Comparison of ENCODE assay signal across 15 cellular contexts in genomic region chr9:71326360-71326759, GRCh38.
DNase-seq lines count a peak whose midpoint lies in the region; ATAC-seq, FAIRE-seq and TF ChIP-seq lines count a peak whose summit lies in the region.
"Had no signal": no experiment of that assay in that cellular context is flagged by ENCODE, and none has a peak within 500 bp of the region (broad histone marks: within the 10 kb centered on the region; RNA-seq: fewer than 3 reads in every experiment).

No MANE protein-coding gene starts in this region.

- H3K9me3 ChIP-seq in mammary epithelial cell (replicated peaks; ENCODE audit: insufficient read depth, low read length) (no peaks in the 10 kb centered on the region), breast epithelium (no peaks in the 10 kb centered on the region), RWPE2 (ENCODE audit: severe bottlenecking) (no peaks in the 10 kb centered on the region), keratinocyte (ENCODE audit: control insufficient read depth, low read depth, low read length) (no peaks in the 10 kb centered on the region)
- H3K9me3 ChIP-seq: Caco-2 had no signal

- WGBS in mammary epithelial cell (ENCODE audit: low coverage, missing lambda C conversion rate), result 27% methylated on average over 1 of the region's 1 CpG

- BruUV-seq in mammary epithelial cell (replicated peaks; lab: Mats Ljungman, UMichigan), result no TSS peak

- FAIRE-seq in keratinocyte (lab: Jason Lieb, UNC), result peak; percentile 87
- FAIRE-seq: GM18507, H54 had no signal

- no peak for TF ChIP-seq POLR2A in breast epithelium (IDR thresholded peaks at IDR 0.05)

- H3K4me2 ChIP-seq in mammary epithelial cell (ENCODE audit: insufficient read depth, low read depth, low read length) (no peak overlapping the region), keratinocyte (ENCODE audit: control insufficient read depth, extremely low read depth, insufficient read depth, low read depth, low read length) (no peak overlapping the region)

- no peaks in the 10 kb centered on the region for H3K9me1 ChIP-seq in keratinocyte (ENCODE audit: control insufficient read depth, extremely low read depth, insufficient read depth, low read length)

- no peaks in the 10 kb centered on the region for H4K20me1 ChIP-seq in mammary epithelial cell (ENCODE audit: insufficient read depth, low read length)
- H4K20me1 ChIP-seq in keratinocyte (ENCODE audit: control insufficient read depth, extremely low read depth, insufficient read depth, low read length), result no peaks in the 10 kb centered on the region

- H3K27ac ChIP-seq in mammary epithelial cell (ENCODE audit: insufficient read depth, low read depth, low read length) (no peak overlapping the region), breast epithelium (no peak overlapping the region), RWPE2 (ENCODE audit: poor library complexity, severe bottlenecking) (no peak overlapping the region), keratinocyte (ENCODE audit: control insufficient read depth, insufficient read depth, low read length) (no peak overlapping the region)
- H3K27ac ChIP-seq: 22Rv1, HL-60 had no signal

- in situ Hi-C loops in mammary epithelial cell (cut with MboI; ENCODE audit: low sequenced_read_pairs in 2 of 2), result no loop called here
- in situ Hi-C loops in GM13977 (cut with MboI; ENCODE audit: low pct_unique_long_range_greater_than_20kb, low sequenced_read_pairs, unreplicated experiment), result no loop called here

- H3K9ac ChIP-seq in mammary epithelial cell (ENCODE audit: insufficient read depth, low read length), result no peak overlapping the region
- H3K9ac ChIP-seq in keratinocyte (ENCODE audit: control insufficient read depth, extremely low read depth, insufficient read depth, low read length), result no peak overlapping the region

- H2AFZ ChIP-seq in mammary epithelial cell (ENCODE audit: low read depth, low read length) (no peak overlapping the region), keratinocyte (ENCODE audit: control insufficient read depth, low read length) (no peak overlapping the region)

- intact Hi-C loops in mammary epithelial cell (cut with micrococcal nuclease) (no loop called here), breast epithelium (cut with DNase I; ENCODE audit: low total_unique reads) (no loop called here)

- H3K27me3 ChIP-seq in mammary epithelial cell (ENCODE audit: insufficient read depth, low read length) (no peaks in the 10 kb centered on the region), breast epithelium (no peaks in the 10 kb centered on the region), RWPE2 (ENCODE audit: insufficient read depth, poor library complexity, severe bottlenecking) (peaks cover 4% of the 10 kb centered on the region), keratinocyte (ENCODE audit: control insufficient read depth, extremely low read depth, insufficient read depth, low read length) (no peaks in the 10 kb centered on the region)

- CTCF ChIA-PET in mammary epithelial cell (lab: Charles Lee; ENCODE audit: low non-redundant PET), result no interaction called here

- H3K36me3 ChIP-seq in mammary epithelial cell (ENCODE audit: insufficient read depth, low read length), result no peaks in the 10 kb centered on the region
- H3K36me3 ChIP-seq in breast epithelium, result no peaks in the 10 kb centered on the region
- H3K36me3 ChIP-seq in RWPE2 (ENCODE audit: low read depth), result no peaks in the 10 kb centered on the region
- H3K36me3 ChIP-seq in keratinocyte (ENCODE audit: control insufficient read depth in 2 of 2, extremely low read depth in 1 of 2, insufficient read depth in 2 of 2, low read length in 2 of 2), result no peaks in the 10 kb centered on the region

- DNase-seq in mammary epithelial cell (peak; percentile 78), breast epithelium (ENCODE audit: low spot score in 2 of 2) (no peak), RWPE2 (ENCODE audit: low spot score) (no peak), keratinocyte (ENCODE audit: low read depth, low spot score) (peak; percentile 58), NCI-H226 (no peak), GM13977 (ENCODE audit: low spot score) (no peak)
- no peak for DNase-seq in activated naive CD4-positive, alpha-beta T cell (lab: John Stamatoyannopoulos, UW)
- DNase-seq: Caco-2; CD8-positive, alpha-beta memory T cell had no signal

- ATAC-seq in RWPE2 (ENCODE audit: low read depth), result peak; percentile 91
- no peak for ATAC-seq in HG02571 (IDR thresholded peaks at IDR 0.05; ENCODE audit: unreplicated experiment)
- ATAC-seq: HCT116 had no signal

- H3K4me1 ChIP-seq in mammary epithelial cell (ENCODE audit: insufficient read depth, low read length) (peaks cover 4% of the 10 kb centered on the region), breast epithelium (no peaks in the 10 kb centered on the region), RWPE2 (ENCODE audit: insufficient read depth, poor library complexity, severe bottlenecking) (no peaks in the 10 kb centered on the region), keratinocyte (ENCODE audit: control insufficient read depth, extremely low read depth, insufficient read depth, low read length) (peaks cover 7% of the 10 kb centered on the region)
- H3K4me1 ChIP-seq: Caco-2 had no signal

- H3K4me3 ChIP-seq in mammary epithelial cell (replicated peaks in 1 of 3; ENCODE audit: insufficient read depth in 1 of 3, low read depth in 2 of 3, low read length in 3 of 3), result no peak overlapping the region
- H3K4me3 ChIP-seq in breast epithelium, result no peak overlapping the region
- H3K4me3 ChIP-seq in RWPE2 (ENCODE audit: severe bottlenecking), result no peak overlapping the region
- no peak overlapping the region for H3K4me3 ChIP-seq in keratinocyte (ENCODE audit: control insufficient read depth in 2 of 3, extremely low read depth in 1 of 3, insufficient read depth in 2 of 3, low read depth in 1 of 3, low read length in 3 of 3)

- TF ChIP-seq CTCF in mammary epithelial cell (conservative IDR thresholded peaks at IDR 0.05 in 1 of 2, IDR thresholded peaks at IDR 0.05 in 1 of 2; ENCODE audit: extremely low read depth in 1 of 2, insufficient read depth in 1 of 2, low read depth in 1 of 2, low read length in 2 of 2) (no peak), breast epithelium (IDR thresholded peaks at IDR 0.05) (no peak), RWPE2 (IDR thresholded peaks at IDR 0.05; ENCODE audit: poor library complexity, severe bottlenecking) (no peak), keratinocyte (optimal IDR thresholded peaks at IDR 0.05 in 1 of 3, IDR thresholded peaks at IDR 0.05 in 1 of 3, conservative IDR thresholded peaks at IDR 0.05 in 1 of 3; ENCODE audit: extremely low read depth in 1 of 3, insufficient read depth in 2 of 3, low read length in 3 of 3) (no peak), GM13977 (IDR thresholded peaks at IDR 0.05; ENCODE audit: extremely low read depth, insufficient read depth, missing control alignments) (no peak)

- H3K79me2 ChIP-seq in mammary epithelial cell (ENCODE audit: insufficient read depth, low read length) (no peaks in the 10 kb centered on the region), keratinocyte (ENCODE audit: control insufficient read depth, insufficient read depth, low read length) (no peaks in the 10 kb centered on the region)

- dilution Hi-C loops in mammary epithelial cell (cut with HindIII; ENCODE audit: low sequenced_read_pairs) (no loop called here), keratinocyte (cut with MboI; ENCODE audit: extremely low pct_ligation_motif_present, low sequenced_read_pairs) (no loop called here)

Comparison
In these comparisons a context has a peak if more than half of its experiments do, and no peak if none do; other contexts are left out.
1. DNase-seq: peak in mammary epithelial cell (single experiment) and keratinocyte (single experiment); none in breast epithelium (0 of 2), RWPE2 (single experiment), activated naive CD4-positive, alpha-beta T cell (0 of 4), NCI-H226 (single experiment) and GM13977 (single experiment).